Comparison of ENCODE assay signal across 8 cellular contexts in the genomic region with DNA sequence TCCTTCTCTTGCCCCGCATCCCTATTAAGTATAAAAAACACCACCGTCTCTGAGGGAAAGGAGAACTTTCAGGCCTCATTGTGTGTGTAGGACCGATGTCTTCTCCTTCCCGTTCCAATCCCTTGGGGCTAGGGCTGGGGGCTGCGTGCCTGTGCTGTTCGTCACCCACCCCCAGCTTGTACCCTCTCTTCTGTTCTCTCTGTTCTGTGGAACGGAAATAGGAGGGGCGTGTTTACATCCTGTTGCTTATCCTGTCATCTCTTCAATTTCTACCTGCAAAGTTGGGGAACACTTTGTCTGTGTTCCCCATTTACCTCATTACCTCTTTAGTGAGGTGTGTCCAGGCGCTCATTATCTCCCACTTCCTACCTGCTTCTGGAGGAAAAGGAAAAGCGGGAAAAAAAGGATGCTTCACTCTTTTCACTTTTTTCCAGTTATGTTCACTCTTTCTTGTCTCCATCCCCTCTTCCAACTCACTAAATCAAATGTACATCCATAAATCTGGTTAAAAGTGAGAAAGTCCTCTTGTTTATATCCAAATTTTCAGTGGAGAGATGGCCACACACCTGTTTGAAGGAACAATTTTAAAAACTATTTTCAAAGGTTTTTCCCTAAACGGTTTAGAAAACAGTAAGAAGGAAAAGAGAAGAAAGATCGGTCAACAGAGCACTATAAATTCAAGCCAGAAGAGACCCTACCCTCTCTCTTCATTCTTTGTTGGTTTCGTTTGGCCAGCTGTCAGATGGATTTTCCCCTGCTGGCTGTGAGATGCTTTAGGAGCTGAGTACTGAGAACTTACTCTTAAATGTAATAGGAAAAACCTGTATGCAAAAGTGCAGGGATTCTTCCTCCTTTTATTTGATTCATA.
A peak's percentile ranks its signal among the peaks of the same experiment; 100 is the strongest.
DNase-seq lines count a peak whose midpoint lies in the region; ATAC-seq and TF ChIP-seq lines count a peak whose summit lies in the region.

No MANE protein-coding gene starts in this region.

- peak overlapping the region; percentile 97 for H3K4me3 ChIP-seq in astrocyte of the spinal cord (ENCODE audit: low read depth, low read length)

- in situ Hi-C loops in astrocyte of the spinal cord (cut with HindIII; ENCODE audit: low sequenced_read_pairs), result no loop called here

- DNase-seq in DMS79 treated with DMSO at 0.1 percent for 48 hours (lab: John Stamatoyannopoulos, UW), result peak; percentile 38
- DNase-seq in DMS79 (lab: John Stamatoyannopoulos, UW), result no peak
- peak; percentile 66 for DNase-seq in SW480 (ENCODE audit: low spot score)
- DNase-seq in astrocyte of the spinal cord (ENCODE audit: low read depth, low spot score), result no peak
- peak; percentile 36 for DNase-seq in kidney tubule cell (ENCODE audit: low spot score)
- DNase-seq in stimulated activated CD8-positive, alpha-beta memory T cell treated with anti-CD3 and anti-CD28 coated beads, Interleukin-4, amount 100 ng/mL, for 24 hours (ENCODE audit: low read depth), result peak; percentile 32

- ATAC-seq in HG03159 (IDR thresholded peaks at IDR 0.05; ENCODE audit: unreplicated experiment) (peak; percentile 35), GM18867 (IDR thresholded peaks at IDR 0.05; ENCODE audit: unreplicated experiment) (no peak)

- no peak for TF ChIP-seq CTCF in astrocyte of the spinal cord (IDR thresholded peaks at IDR 0.05; ENCODE audit: low read depth, low read length)

Comparison
In these comparisons a context has a peak if more than half of its experiments do, and no peak if none do; other contexts are left out.
1. DNase-seq: peak in DMS79 treated with DMSO at 0.1 percent for 48 hours (single experiment), SW480 (single experiment), kidney tubule cell (single experiment) and stimulated activated CD8-positive, alpha-beta memory T cell treated with anti-CD3 and anti-CD28 coated beads, Interleukin-4, amount 100 ng/mL, for 24 hours (single experiment); none in DMS79 (single experiment) and astrocyte of the spinal cord (single experiment).